ENCODE assay signal across 9 cellular contexts in the genomic region with DNA sequence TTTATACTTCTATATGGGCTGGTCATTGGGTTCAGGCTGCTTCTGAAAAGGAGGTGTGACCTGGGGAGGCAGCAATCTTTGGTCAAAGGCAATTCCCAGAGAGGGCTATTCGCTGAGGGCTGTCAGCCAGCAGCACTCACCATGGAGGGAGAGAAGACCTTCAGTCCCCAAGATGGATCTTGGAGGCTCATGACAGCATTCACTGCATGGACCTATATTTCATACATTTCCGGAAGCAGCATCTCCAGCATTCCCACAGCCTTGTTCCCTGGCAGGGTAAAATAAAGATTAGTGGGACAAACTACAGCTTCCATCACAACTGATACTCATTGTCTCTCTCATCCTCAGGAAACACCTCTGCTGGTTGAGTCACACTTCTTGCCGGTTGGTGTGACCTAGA.
"Had no signal": no experiment of that assay in that cellular context is flagged by ENCODE, and none has a peak within 500 bp of the region (broad histone marks: within the 10 kb centered on the region; RNA-seq: fewer than 3 reads in every experiment).

No MANE protein-coding gene starts in this region.

- ATAC-seq: GM23338, HCT116, K562 had no signal

- H2AFZ ChIP-seq: GM23338 had no signal

- H3K27ac Mint-ChIP-seq: GM23338, HFFc6 had no signal

- H3K4me2 ChIP-seq: GM23338 had no signal

- FAIRE-seq: HTR-8/SVneo, K562 had no signal

- H3K4me3 Mint-ChIP-seq: GM23338, HFFc6 had no signal

- H3K4me3 ChIP-seq: GM23338, HAP-1, K562 had no signal

- DNase-seq: H7, HFFc6, IMR-90, KG1 had no signal

- H3K36me3 ChIP-seq: HAP-1 had no signal
